Comparison of ENCODE assay signal across 21 cellular contexts in genomic region chr11:63804259-63804658, GRCh38. TPM values are rescaled to one million over a fixed set of nuclear protein-coding genes. Genes with fewer than 3 reads are reported as not detected.
DNase-seq lines count a peak whose midpoint lies in the region; ATAC-seq and TF ChIP-seq lines count a peak whose summit lies in the region.
"Had no signal": no experiment of that assay in that cellular context is flagged by ENCODE, and none has a peak within 500 bp of the region (broad histone marks: within the 10 kb centered on the region; RNA-seq: fewer than 3 reads in every experiment).

No MANE protein-coding gene starts in this region.

- TF ChIP-seq RAD21 in Ishikawa (IDR thresholded peaks at IDR 0.05; ENCODE audit: low read depth): no peak

- no peaks in the 10 kb centered on the region for H3K9me3 ChIP-seq in smooth muscle cell (replicated peaks; ENCODE audit: low read depth)
- H3K9me3 ChIP-seq: sigmoid colon had no signal

- no peak overlapping the region for H3K9ac ChIP-seq in smooth muscle cell (ENCODE audit: low read depth)

- no peaks in the 10 kb centered on the region for H3F3A ChIP-seq in smooth muscle cell (ENCODE audit: low read depth)

- H3K4me1 ChIP-seq in smooth muscle cell (ENCODE audit: low read depth): no peaks in the 10 kb centered on the region
- H3K4me1 ChIP-seq: sigmoid colon had no signal

- H3K27me3 ChIP-seq in smooth muscle cell (ENCODE audit: low read depth): no peaks in the 10 kb centered on the region
- H3K27me3 ChIP-seq: sigmoid colon had no signal

- peak overlapping the region; percentile 64 for H3K27ac ChIP-seq in VCaP
- H3K27ac ChIP-seq in smooth muscle cell (ENCODE audit: low read depth): peak overlapping the region; percentile 64
- H3K27ac ChIP-seq: sigmoid colon had no signal

- H3K79me2 ChIP-seq in smooth muscle cell (ENCODE audit: low read depth): no peaks in the 10 kb centered on the region

- TF ChIP-seq EP300 in Ishikawa (IDR thresholded peaks at IDR 0.05; ENCODE audit: borderline replicate concordance): no peak

- ATAC-seq in activated naive CD4-positive, alpha-beta T cell treated with anti-CD3 and anti-CD28 coated beads, Interleukin-2, amount 50 U/mL, for 72 hours: no peak
- ATAC-seq: activated CD4-positive, alpha-beta T cell treated with anti-CD3 and anti-CD28 coated beads for 36 hours; activated CD8-positive, alpha-beta memory T cell treated with anti-CD3 and anti-CD28 coated beads, Interleukin-2, amount 10 ng/mL, durations not matched to agents 7 days and 5 days; left ventricle myocardium superior had no signal

- H3K27ac Mint-ChIP-seq in activated naive CD4-positive, alpha-beta T cell treated with anti-CD3 and anti-CD28 coated beads, Interleukin-2, amount 50 U/mL, for 72 hours: no peak overlapping the region
- H3K27ac Mint-ChIP-seq: activated CD4-positive, alpha-beta T cell treated with anti-CD3 and anti-CD28 coated beads for 36 hours; activated CD8-positive, alpha-beta memory T cell treated with anti-CD3 and anti-CD28 coated beads, Interleukin-2, amount 10 ng/mL, durations not matched to agents 7 days and 5 days; CD8-positive, alpha-beta memory T cell; stimulated activated naive CD8-positive, alpha-beta T cell treated with anti-CD3 and anti-CD28 coated beads, Interleukin-15, Interleukin-2, amounts not matched to agents 100 ng/mL and 50 ng/mL, for 24 hours; T-helper 2 cell treated with Interferon-gamma antibody and Interleukin-4, amounts not matched to agents 5 μg/mL and 100 μg/mL, for 36 hours had no signal

- H3K36me3 ChIP-seq in smooth muscle cell (ENCODE audit: low read depth): no peaks in the 10 kb centered on the region
- H3K36me3 ChIP-seq: sigmoid colon had no signal

- no peaks in the 10 kb centered on the region for H3K36me3 Mint-ChIP-seq in activated naive CD4-positive, alpha-beta T cell treated with anti-CD3 and anti-CD28 coated beads, Interleukin-2, amount 50 U/mL, for 72 hours
- H3K36me3 Mint-ChIP-seq: activated CD8-positive, alpha-beta memory T cell treated with anti-CD3 and anti-CD28 coated beads, Interleukin-2, amount 10 ng/mL, durations not matched to agents 7 days and 5 days; CD8-positive, alpha-beta memory T cell had no signal

- no peak overlapping the region for H3K4me2 ChIP-seq in smooth muscle cell

- WGBS in smooth muscle cell (ENCODE audit: low lambda C conversion rate): 79% methylated on average over 6 of the region's 6 CpGs

- H3K4me3 ChIP-seq in smooth muscle cell: no peak overlapping the region
- H3K4me3 ChIP-seq: sigmoid colon had no signal

- H4K20me1 ChIP-seq in smooth muscle cell (ENCODE audit: low read depth): no peaks in the 10 kb centered on the region

- no peak overlapping the region for H2AFZ ChIP-seq in smooth muscle cell (ENCODE audit: low read depth)

- TF ChIP-seq CTCF in VCaP (conservative IDR thresholded peaks at IDR 0.05) (no peak), smooth muscle cell (IDR thresholded peaks at IDR 0.05; ENCODE audit: borderline replicate concordance, insufficient read depth, poor library complexity, severe bottlenecking) (no peak)

- H3K9me3 Mint-ChIP-seq in activated naive CD4-positive, alpha-beta T cell treated with anti-CD3 and anti-CD28 coated beads, Interleukin-2, amount 50 U/mL, for 72 hours: no peaks in the 10 kb centered on the region
- H3K9me3 Mint-ChIP-seq: CD8-positive, alpha-beta memory T cell; stimulated activated naive CD8-positive, alpha-beta T cell treated with anti-CD3 and anti-CD28 coated beads, Interleukin-15, Interleukin-2, amounts not matched to agents 100 ng/mL and 50 ng/mL, for 24 hours; T-helper 2 cell treated with Interferon-gamma antibody and Interleukin-4, amounts not matched to agents 5 μg/mL and 100 μg/mL, for 36 hours had no signal

- DNase-seq in islet precursor cell: peak; percentile 62
- DNase-seq in smooth muscle cell (lab: John Stamatoyannopoulos, UW; ENCODE audit: unreplicated experiment): no peak
- DNase-seq in activated naive CD4-positive, alpha-beta T cell treated with anti-CD3 and anti-CD28 coated beads, Interleukin-2, amount 50 U/mL, for 72 hours (ENCODE audit: low spot score in 2 of 2): no peak
- no peak for DNase-seq in T-helper 2 cell
- DNase-seq in activated CD4-positive, CD25-positive, alpha-beta regulatory T cell treated with anti-CD3 and anti-CD28 coated beads, Interleukin-2, amount 50 U/mL, for 72 hours: no peak
- no peak for DNase-seq in NCI-H1436 treated with DMSO at 0.1 percent for 48 hours (lab: John Stamatoyannopoulos, UW)
- DNase-seq: activated CD4-positive, alpha-beta T cell treated with anti-CD3 and anti-CD28 coated beads for 36 hours; activated CD8-positive, alpha-beta memory T cell treated with anti-CD3 and anti-CD28 coated beads, Interleukin-2, amount 10 ng/mL, durations not matched to agents 7 days and 5 days; activated effector memory CD4-positive, alpha-beta T cell treated with anti-CD3 and anti-CD28 coated beads, Interleukin-2, amount 50 U/mL, for 16 hours; anterior cingulate cortex; CD8-positive, alpha-beta memory T cell; GOT3; left ventricle myocardium superior; NCI-H187 treated with DMSO at 0.1 percent for 48 hours; NCI-H524; sigmoid colon; stimulated activated CD4-positive, alpha-beta T cell treated with anti-CD3 and anti-CD28 coated beads, Interleukin-2, amount 100 ng/mL, for 24 hours had no signal

TF ChIP-seq in Ishikawa, 13 proteins besides CTCF, POLR2A, EP300 and RAD21:
- TF ChIP-seq USF1 (IDR thresholded peaks at IDR 0.05) (peak; percentile 42; the same call in 1 of the 2 replicates), TAF1 (IDR thresholded peaks at IDR 0.05; ENCODE audit: low read depth) (no peak), MAX (IDR thresholded peaks at IDR 0.05) (peak; percentile 77)

RNA-seq across cellular contexts. Expression of gene SPINDOC, which starts 9.0 kb away (rescaled TPM):
- total RNA-seq in smooth muscle cell: 13.6 and 15.3 TPM in 2 replicates
- polyA plus RNA-seq in smooth muscle cell: 12.1 and 13.7 TPM in 2 replicates
- total RNA-seq in activated naive CD4-positive, alpha-beta T cell treated with anti-CD3 and anti-CD28 coated beads, Interleukin-2, amount 50 U/mL, for 72 hours: 10 to 100 TPM; 30.8 to 39.0 TPM

RNA-seq across cellular contexts. Expression of gene MARK2, which starts 34.7 kb away (rescaled TPM):
- 14.2 and 16.9 TPM in 2 replicates for total RNA-seq in smooth muscle cell
- 23.3 and 32.4 TPM in 2 replicates for polyA plus RNA-seq in smooth muscle cell
- total RNA-seq in activated naive CD4-positive, alpha-beta T cell treated with anti-CD3 and anti-CD28 coated beads, Interleukin-2, amount 50 U/mL, for 72 hours: 10 to 100 TPM; 26.6 to 30.6 TPM

RNA-seq across cellular contexts. Expression of gene ZFTA, which starts 35.7 kb away (rescaled TPM):
- total RNA-seq in smooth muscle cell: 14.9 and 15.7 TPM in 2 replicates
- polyA plus RNA-seq in smooth muscle cell: 11.0 and 11.1 TPM in 2 replicates
- total RNA-seq in activated naive CD4-positive, alpha-beta T cell treated with anti-CD3 and anti-CD28 coated beads, Interleukin-2, amount 50 U/mL, for 72 hours: 1 to 10 TPM in 1 of 2 donors, under 1 TPM in 1; 0.16 to 2.2 TPM
